In the genomic region with DNA sequence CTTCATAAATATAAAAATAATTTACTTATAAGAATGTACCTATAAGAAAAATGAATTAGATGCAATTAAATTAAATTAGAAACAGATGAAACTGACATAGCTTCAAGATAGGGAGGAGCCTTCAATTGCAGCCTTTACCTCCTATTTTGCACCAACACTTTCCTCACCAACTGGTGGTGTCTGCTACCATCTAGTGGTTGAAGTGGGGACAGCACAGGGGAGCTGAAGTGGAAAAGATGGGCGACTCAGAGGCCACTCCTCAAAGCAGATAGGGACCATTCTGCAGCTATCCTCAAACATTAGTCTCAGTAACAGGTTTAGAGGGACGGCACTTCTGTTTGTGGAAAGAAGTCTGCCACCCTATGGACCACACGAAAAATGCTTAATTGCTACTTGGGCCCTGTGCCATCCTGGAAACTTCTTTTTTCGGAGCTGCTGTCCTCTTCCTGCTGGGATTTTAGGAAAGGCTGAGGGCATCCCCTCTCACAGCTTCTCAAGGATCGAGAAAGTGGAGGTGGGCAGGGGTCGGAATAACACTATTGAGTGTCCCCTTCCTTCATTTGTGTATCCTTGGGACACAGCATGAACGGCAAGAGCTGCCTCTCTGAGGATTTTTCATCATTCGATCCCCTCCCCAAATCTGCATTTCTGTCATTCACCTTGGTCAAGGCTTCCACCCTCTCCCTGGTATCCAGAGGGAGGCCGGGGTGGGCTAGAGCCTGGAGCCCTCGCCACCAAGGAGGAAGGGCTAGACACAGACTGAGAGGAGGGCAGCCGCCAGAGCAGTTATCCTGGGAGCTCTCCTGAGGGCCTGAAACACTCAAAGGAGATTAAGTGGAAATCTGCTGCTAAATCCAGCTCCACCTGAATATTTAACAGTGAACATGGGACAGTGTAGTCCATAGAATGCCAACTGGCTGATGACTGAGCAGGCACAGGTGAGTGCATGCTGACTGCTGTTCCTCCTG, we compare ENCODE assay signal across 9 cellular contexts. TPM values are rescaled to one million over a fixed set of nuclear protein-coding genes. Genes with fewer than 3 reads are reported as not detected.
DNase-seq lines count a peak whose midpoint lies in the region; ATAC-seq and TF ChIP-seq lines count a peak whose summit lies in the region.
"Had no signal": no experiment of that assay in that cellular context is flagged by ENCODE, and none has a peak within 500 bp of the region (broad histone marks: within the 10 kb centered on the region; RNA-seq: fewer than 3 reads in every experiment).

No MANE protein-coding gene starts in this region.

- no peak overlapping the region for H3K27ac ChIP-seq in liver (ENCODE audit: low read depth in 1 of 2, low read length in 2 of 2)

- DNase-seq in DMS 273 treated with DMSO at 0.1 percent for 48 hours (lab: John Stamatoyannopoulos, UW) (peak; percentile 45), NCI-H526 (lab: John Stamatoyannopoulos, UW) (peak; percentile 86 to 94), choroid plexus epithelial cell (ENCODE audit: low read depth) (peak; percentile 86)
- peak; percentile 76 to 89 for DNase-seq in activated CD4-positive, alpha-beta T cell treated with anti-CD3 and anti-CD28 coated beads for 4 hours
- peak; percentile 65 to 86 (median 76) for DNase-seq in stimulated activated CD4-positive, alpha-beta T cell treated with anti-CD3 and anti-CD28 coated beads, TNF-alpha, amount 100 ng/mL, for 24 hours (ENCODE audit: low read depth in 3 of 3)

- H3K4me1 ChIP-seq in liver (ENCODE audit: control insufficient read depth in 4 of 4, insufficient read depth in 4 of 4, low read length in 3 of 4): no peaks in the 10 kb centered on the region

- peak; percentile 100 for TF ChIP-seq RAD21 in liver (IDR thresholded peaks at IDR 0.05)

- no peak overlapping the region for H3K4me3 ChIP-seq in choroid plexus epithelial cell (ENCODE audit: low read depth, low read length)
- no peak overlapping the region for H3K4me3 ChIP-seq in liver (ENCODE audit: low read depth in 1 of 3, low read length in 3 of 3)

- WGBS in liver: 42% methylated on average over 11 of the region's 11 CpGs

- no peaks in the 10 kb centered on the region for H3K36me3 ChIP-seq in liver (ENCODE audit: control insufficient read depth in 4 of 4, insufficient read depth in 3 of 4, low read depth in 1 of 4, low read length in 3 of 4)

- no peaks in the 10 kb centered on the region for H3K27me3 ChIP-seq in liver (ENCODE audit: control insufficient read depth in 4 of 4, insufficient read depth in 4 of 4, low read length in 3 of 4)

- TF ChIP-seq CTCF in choroid plexus epithelial cell (conservative IDR thresholded peaks at IDR 0.05; ENCODE audit: low read depth, low read length) (peak; percentile 98), liver (IDR thresholded peaks at IDR 0.05; ENCODE audit: low read depth, low read length, missing input control) (peak; percentile 99)

- no peaks in the 10 kb centered on the region for H3K9me3 ChIP-seq in liver (ENCODE audit: control insufficient read depth in 4 of 4, low read length in 3 of 4)

- H3K9ac ChIP-seq in liver (ENCODE audit: low read depth in 1 of 2, low read length in 2 of 2): no peak overlapping the region

- ATAC-seq in HG03159 (IDR thresholded peaks at IDR 0.05; ENCODE audit: unreplicated experiment) (peak; percentile 63), GM18870 (IDR thresholded peaks at IDR 0.05; ENCODE audit: unreplicated experiment) (no peak)

TF ChIP-seq in liver, 16 proteins besides CTCF, POLR2A, EP300 and RAD21:
- no peak for TF ChIP-seq FOXA1 (IDR thresholded peaks at IDR 0.05)
- TF ChIP-seq EGR1 (IDR thresholded peaks at IDR 0.05; ENCODE audit: low read depth in 2 of 2): no peak
- TF ChIP-seq NR2F2 (IDR thresholded peaks at IDR 0.05): no peak
- TF ChIP-seq RXRA (IDR thresholded peaks at IDR 0.05): no peak
- no peak for TF ChIP-seq SP1 (IDR thresholded peaks at IDR 0.05)
- TF ChIP-seq, protein P1, sequence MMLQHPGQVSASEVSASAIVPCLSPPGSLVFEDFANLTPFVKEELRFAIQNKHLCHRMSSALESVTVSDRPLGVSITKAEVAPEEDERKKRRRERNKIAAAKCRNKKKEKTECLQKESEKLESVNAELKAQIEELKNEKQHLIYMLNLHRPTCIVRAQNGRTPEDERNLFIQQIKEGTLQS (IDR thresholded peaks at IDR 0.05): no peak
- no peak for TF ChIP-seq GABPA (IDR thresholded peaks at IDR 0.05 in 1 of 2, conservative IDR thresholded peaks at IDR 0.05 in 1 of 2)
- no peak for TF ChIP-seq HNF4A (conservative IDR thresholded peaks at IDR 0.05)
- TF ChIP-seq, protein P2, sequence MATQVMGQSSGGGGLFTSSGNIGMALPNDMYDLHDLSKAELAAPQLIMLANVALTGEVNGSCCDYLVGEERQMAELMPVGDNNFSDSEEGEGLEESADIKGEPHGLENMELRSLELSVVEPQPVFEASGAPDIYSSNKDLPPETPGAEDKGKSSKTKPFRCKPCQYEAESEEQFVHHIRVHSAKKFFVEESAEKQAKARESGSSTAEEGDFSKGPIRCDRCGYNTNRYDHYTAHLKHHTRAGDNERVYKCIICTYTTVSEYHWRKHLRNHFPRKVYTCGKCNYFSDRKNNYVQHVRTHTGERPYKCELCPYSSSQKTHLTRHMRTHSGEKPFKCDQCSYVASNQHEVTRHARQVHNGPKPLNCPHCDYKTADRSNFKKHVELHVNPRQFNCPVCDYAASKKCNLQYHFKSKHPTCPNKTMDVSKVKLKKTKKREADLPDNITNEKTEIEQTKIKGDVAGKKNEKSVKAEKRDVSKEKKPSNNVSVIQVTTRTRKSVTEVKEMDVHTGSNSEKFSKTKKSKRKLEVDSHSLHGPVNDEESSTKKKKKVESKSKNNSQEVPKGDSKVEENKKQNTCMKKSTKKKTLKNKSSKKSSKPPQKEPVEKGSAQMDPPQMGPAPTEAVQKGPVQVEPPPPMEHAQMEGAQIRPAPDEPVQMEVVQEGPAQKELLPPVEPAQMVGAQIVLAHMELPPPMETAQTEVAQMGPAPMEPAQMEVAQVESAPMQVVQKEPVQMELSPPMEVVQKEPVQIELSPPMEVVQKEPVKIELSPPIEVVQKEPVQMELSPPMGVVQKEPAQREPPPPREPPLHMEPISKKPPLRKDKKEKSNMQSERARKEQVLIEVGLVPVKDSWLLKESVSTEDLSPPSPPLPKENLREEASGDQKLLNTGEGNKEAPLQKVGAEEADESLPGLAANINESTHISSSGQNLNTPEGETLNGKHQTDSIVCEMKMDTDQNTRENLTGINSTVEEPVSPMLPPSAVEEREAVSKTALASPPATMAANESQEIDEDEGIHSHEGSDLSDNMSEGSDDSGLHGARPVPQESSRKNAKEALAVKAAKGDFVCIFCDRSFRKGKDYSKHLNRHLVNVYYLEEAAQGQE (IDR thresholded peaks at IDR 0.05): no peak
- no peak for TF ChIP-seq HNF4G (IDR thresholded peaks at IDR 0.05)
- TF ChIP-seq, protein P3, sequence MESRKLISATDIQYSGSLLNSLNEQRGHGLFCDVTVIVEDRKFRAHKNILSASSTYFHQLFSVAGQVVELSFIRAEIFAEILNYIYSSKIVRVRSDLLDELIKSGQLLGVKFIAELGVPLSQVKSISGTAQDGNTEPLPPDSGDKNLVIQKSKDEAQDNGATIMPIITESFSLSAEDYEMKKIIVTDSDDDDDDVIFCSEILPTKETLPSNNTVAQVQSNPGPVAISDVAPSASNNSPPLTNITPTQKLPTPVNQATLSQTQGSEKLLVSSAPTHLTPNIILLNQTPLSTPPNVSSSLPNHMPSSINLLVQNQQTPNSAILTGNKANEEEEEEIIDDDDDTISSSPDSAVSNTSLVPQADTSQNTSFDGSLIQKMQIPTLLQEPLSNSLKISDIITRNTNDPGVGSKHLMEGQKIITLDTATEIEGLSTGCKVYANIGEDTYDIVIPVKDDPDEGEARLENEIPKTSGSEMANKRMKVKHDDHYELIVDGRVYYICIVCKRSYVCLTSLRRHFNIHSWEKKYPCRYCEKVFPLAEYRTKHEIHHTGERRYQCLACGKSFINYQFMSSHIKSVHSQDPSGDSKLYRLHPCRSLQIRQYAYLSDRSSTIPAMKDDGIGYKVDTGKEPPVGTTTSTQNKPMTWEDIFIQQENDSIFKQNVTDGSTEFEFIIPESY (IDR thresholded peaks at IDR 0.05): no peak
- TF ChIP-seq FOXA2 (IDR thresholded peaks at IDR 0.05): no peak
- TF ChIP-seq TAF1 (conservative IDR thresholded peaks at IDR 0.05): no peak
- TF ChIP-seq JUND (IDR thresholded peaks at IDR 0.05): no peak
- no peak for TF ChIP-seq YY1 (IDR thresholded peaks at IDR 0.05)
- TF ChIP-seq, protein P4, sequence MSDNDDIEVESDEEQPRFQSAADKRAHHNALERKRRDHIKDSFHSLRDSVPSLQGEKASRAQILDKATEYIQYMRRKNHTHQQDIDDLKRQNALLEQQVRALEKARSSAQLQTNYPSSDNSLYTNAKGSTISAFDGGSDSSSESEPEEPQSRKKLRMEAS (IDR thresholded peaks at IDR 0.05): no peak

RNA-seq across cellular contexts. Expression of a gene that starts 9.6 kb away (rescaled TPM):
- total RNA-seq in liver: not detected
- under 1 TPM in 1 of 2 donors, not detected in 1; 0.03 TPM for polyA plus RNA-seq in liver
- total RNA-seq: activated CD8-positive, alpha-beta memory T cell treated with anti-CD3 and anti-CD28 coated beads for 36 hours had no signal

RNA-seq across cellular contexts. Expression of a gene that starts 53.0 kb away (rescaled TPM):
- total RNA-seq in liver: 10 to 100 TPM; 30.0 to 41.2 TPM
- polyA plus RNA-seq in liver: 100 to 1,000 TPM; 147 to 182 TPM

RNA-seq across cellular contexts. Expression of a gene that starts 58.4 kb away (rescaled TPM):
- total RNA-seq in liver: not detected
- not detected for polyA plus RNA-seq in liver
- total RNA-seq: activated CD8-positive, alpha-beta memory T cell treated with anti-CD3 and anti-CD28 coated beads for 36 hours had no signal
